ENCODE assay signal across 11 cellular contexts in the genomic region with DNA sequence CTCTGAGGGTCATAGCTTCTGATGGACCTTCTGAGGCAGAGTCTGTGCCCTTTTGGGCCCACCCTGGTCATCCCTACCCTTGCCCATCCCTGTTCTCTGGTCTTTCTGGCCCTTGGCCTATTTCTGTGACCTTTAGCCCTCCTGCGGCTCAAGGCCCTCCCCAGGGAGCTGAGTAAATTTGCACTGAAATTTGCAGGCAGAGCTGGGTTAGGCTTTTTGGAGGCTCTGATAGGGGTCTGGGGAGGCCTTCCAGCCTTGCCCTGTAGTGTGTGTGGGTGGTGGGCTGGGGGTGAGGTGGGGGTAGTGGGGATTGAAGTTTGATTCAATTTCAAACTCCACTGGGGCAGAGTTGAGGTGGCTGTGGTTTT. TPM values are rescaled to one million over a fixed set of nuclear protein-coding genes. Genes with fewer than 3 reads are reported as not detected.
A peak's percentile ranks its signal among the peaks of the same experiment; 100 is the strongest.
DNase-seq lines count a peak whose midpoint lies in the region; ATAC-seq, FAIRE-seq and TF ChIP-seq lines count a peak whose summit lies in the region.
"Had no signal": no experiment of that assay in that cellular context is flagged by ENCODE, and none has a peak within 500 bp of the region (broad histone marks: within the 10 kb centered on the region; RNA-seq: fewer than 3 reads in every experiment).

No MANE protein-coding gene starts in this region.

- H3K9me3 ChIP-seq in mucosa of descending colon, result no peaks in the 10 kb centered on the region
- H3K9me3 ChIP-seq in thoracic aorta, result no peaks in the 10 kb centered on the region

- intact Hi-C loops in mucosa of descending colon (cut with DNase I, micrococcal nuclease), result no loop called here

- H3K36me3 ChIP-seq in mucosa of descending colon (ENCODE audit: low read depth) (no peaks in the 10 kb centered on the region), thoracic aorta (no peaks in the 10 kb centered on the region)

- H3K4me3 ChIP-seq in mucosa of descending colon, result no peak overlapping the region
- peak overlapping the region; percentile 29 for H3K4me3 ChIP-seq in thoracic aorta

- H3K27me3 ChIP-seq in thoracic aorta (replicated peaks; ENCODE audit: insufficient read depth), result no peaks in the 10 kb centered on the region

- H3K4me1 ChIP-seq in mucosa of descending colon (ENCODE audit: low read depth) (peaks cover 73% of the 10 kb centered on the region), thoracic aorta (ENCODE audit: control insufficient read depth in 1 of 2, low read depth in 2 of 2) (peaks cover 86 to 99% of the 10 kb centered on the region in 2 donors)

- H3K36me3 Mint-ChIP-seq in activated T-cell treated with anti-CD3 and anti-CD28 coated beads, Interleukin-2, amount 50 U/mL, for 72 hours (ENCODE audit: insufficient read depth in 2 of 2), result peaks cover 2 to 5% of the 10 kb centered on the region in 2 donors
- H3K36me3 Mint-ChIP-seq in activated naive CD8-positive, alpha-beta T cell treated with anti-CD3 and anti-CD28 coated beads for 36 hours, result peaks cover 20% of the 10 kb centered on the region

- ATAC-seq in activated T-cell treated with anti-CD3 and anti-CD28 coated beads, Interleukin-2, amount 50 U/mL, for 72 hours (replicated peaks in 1 of 2), result no peak
- peak; percentile 1 for ATAC-seq in mucosa of descending colon
- ATAC-seq in thoracic aorta (ENCODE audit: insufficient number of reproducible peaks, low FRiP score, low read depth), result no peak

- no peak for FAIRE-seq in frontal cortex (lab: Jason Lieb, UNC)
- FAIRE-seq: keratinocyte had no signal

- peaks cover 96% of the 10 kb centered on the region for H3K4me1 Mint-ChIP-seq in activated T-cell treated with anti-CD3 and anti-CD28 coated beads, Interleukin-2, amount 50 U/mL, for 72 hours (ENCODE audit: low read depth)
- peaks cover 90% of the 10 kb centered on the region for H3K4me1 Mint-ChIP-seq in activated naive CD8-positive, alpha-beta T cell treated with anti-CD3 and anti-CD28 coated beads for 36 hours

- no peak for TF ChIP-seq CTCF in mucosa of descending colon (IDR thresholded peaks at IDR 0.05)
- no peak for TF ChIP-seq CTCF in thoracic aorta (IDR thresholded peaks at IDR 0.05)

- peak overlapping the region; percentile 60 to 67 for H3K27ac ChIP-seq in thoracic aorta

- H3K9me3 Mint-ChIP-seq in activated T-cell treated with anti-CD3 and anti-CD28 coated beads, Interleukin-2, amount 50 U/mL, for 72 hours, result no peaks in the 10 kb centered on the region
- no peaks in the 10 kb centered on the region for H3K9me3 Mint-ChIP-seq in activated naive CD8-positive, alpha-beta T cell treated with anti-CD3 and anti-CD28 coated beads for 36 hours

- no peaks in the 10 kb centered on the region for H3K27me3 Mint-ChIP-seq in activated T-cell treated with anti-CD3 and anti-CD28 coated beads, Interleukin-2, amount 50 U/mL, for 72 hours (ENCODE audit: low read depth)
- H3K27me3 Mint-ChIP-seq in activated naive CD8-positive, alpha-beta T cell treated with anti-CD3 and anti-CD28 coated beads for 36 hours, result no peaks in the 10 kb centered on the region

- H3K27ac Mint-ChIP-seq in activated T-cell treated with anti-CD3 and anti-CD28 coated beads, Interleukin-2, amount 50 U/mL, for 72 hours, result peak overlapping the region; percentile 92
- peak overlapping the region; percentile 99 for H3K27ac Mint-ChIP-seq in activated naive CD8-positive, alpha-beta T cell treated with anti-CD3 and anti-CD28 coated beads for 36 hours

- no peak for DNase-seq in activated T-cell treated with anti-CD3 and anti-CD28 coated beads, Interleukin-2, amount 50 U/mL, for 72 hours
- DNase-seq in activated T-cell treated with anti-CD3 and anti-CD28 coated beads, Interleukin-2, amount 50 U/mL, for 48 hours, result no peak
- no peak for DNase-seq in activated naive CD8-positive, alpha-beta T cell treated with anti-CD3 and anti-CD28 coated beads for 36 hours
- DNase-seq in mucosa of descending colon (peak in 1 of 3 donors; percentile 44), thoracic aorta (ENCODE audit: low spot score) (no peak), frontal cortex (ENCODE audit: low spot score in 2 of 2) (no peak), NCI-H510A (lab: John Stamatoyannopoulos, UW) (no peak), NCI-H526 (lab: John Stamatoyannopoulos, UW) (no peak)
- DNase-seq: NCI-H1930, SHP77 had no signal

- H3K4me3 Mint-ChIP-seq in activated T-cell treated with anti-CD3 and anti-CD28 coated beads, Interleukin-2, amount 50 U/mL, for 72 hours, result peak overlapping the region; percentile 91 to 97
- peak overlapping the region; percentile 73 for H3K4me3 Mint-ChIP-seq in activated naive CD8-positive, alpha-beta T cell treated with anti-CD3 and anti-CD28 coated beads for 36 hours

RNA-seq across cellular contexts. Expression of gene RARA, which starts 17.8 kb away (rescaled TPM):
- total RNA-seq in activated T-cell treated with anti-CD3 and anti-CD28 coated beads, Interleukin-2, amount 50 U/mL, for 72 hours, result 10 to 100 TPM; 33.4 to 45.2 TPM
- total RNA-seq in activated naive CD8-positive, alpha-beta T cell treated with anti-CD3 and anti-CD28 coated beads for 36 hours, result 10 to 100 TPM; 31.2 to 33.3 TPM
- total RNA-seq in mucosa of descending colon (10 to 100 TPM; 42.2 to 51.2 (median 49.6) TPM), thoracic aorta (10 to 100 TPM; 46.8 to 73.4 TPM), frontal cortex (4.9 TPM)

RNA-seq across cellular contexts. Expression of gene GJD3, which starts 37.7 kb away (rescaled TPM):
- total RNA-seq in activated T-cell treated with anti-CD3 and anti-CD28 coated beads, Interleukin-2, amount 50 U/mL, for 72 hours, result not detected
- not detected for total RNA-seq in activated naive CD8-positive, alpha-beta T cell treated with anti-CD3 and anti-CD28 coated beads for 36 hours
- total RNA-seq in mucosa of descending colon (1 to 10 TPM in 2 of 3 donors, under 1 TPM in 1; 0.81 to 1.4 (median 1.2) TPM), thoracic aorta (1 to 10 TPM in 1 of 2 donors, not detected in 1; 1.5 TPM), frontal cortex (not detected)

RNA-seq across cellular contexts. Expression of gene CDC6, which starts 39.1 kb away (rescaled TPM):
- 10 to 100 TPM; 86.2 to 92.6 TPM for total RNA-seq in activated T-cell treated with anti-CD3 and anti-CD28 coated beads, Interleukin-2, amount 50 U/mL, for 72 hours
- 100 to 1,000 TPM; 144 to 149 TPM for total RNA-seq in activated naive CD8-positive, alpha-beta T cell treated with anti-CD3 and anti-CD28 coated beads for 36 hours
- 10 to 100 TPM in 1 of 3 donors, 1 to 10 TPM in 2; 4.0 to 14.9 (median 7.4) TPM for total RNA-seq in mucosa of descending colon
- 1 to 10 TPM in 1 of 2 donors, under 1 TPM in 1; 0.71 to 6.8 TPM for total RNA-seq in thoracic aorta
- 2.4 TPM for total RNA-seq in frontal cortex

Comparison
In these comparisons a context has a peak if more than half of its experiments do, and no peak if none do; other contexts are left out.
1. RNA of gene CDC6, which starts 39.1 kb away (total RNA-seq): 144 to 149 TPM in activated naive CD8-positive, alpha-beta T cell treated with anti-CD3 and anti-CD28 coated beads for 36 hours and 86.2 to 92.6 TPM in activated T-cell treated with anti-CD3 and anti-CD28 coated beads, Interleukin-2, amount 50 U/mL, for 72 hours; 4.0 to 14.9 TPM in mucosa of descending colon, 0.71 to 6.8 TPM in thoracic aorta and 2.4 TPM in frontal cortex (single experiment); every median in the first group is over 4 times any median in the second.